ENCODE assay signal across 1 cellular context in the genomic region with DNA sequence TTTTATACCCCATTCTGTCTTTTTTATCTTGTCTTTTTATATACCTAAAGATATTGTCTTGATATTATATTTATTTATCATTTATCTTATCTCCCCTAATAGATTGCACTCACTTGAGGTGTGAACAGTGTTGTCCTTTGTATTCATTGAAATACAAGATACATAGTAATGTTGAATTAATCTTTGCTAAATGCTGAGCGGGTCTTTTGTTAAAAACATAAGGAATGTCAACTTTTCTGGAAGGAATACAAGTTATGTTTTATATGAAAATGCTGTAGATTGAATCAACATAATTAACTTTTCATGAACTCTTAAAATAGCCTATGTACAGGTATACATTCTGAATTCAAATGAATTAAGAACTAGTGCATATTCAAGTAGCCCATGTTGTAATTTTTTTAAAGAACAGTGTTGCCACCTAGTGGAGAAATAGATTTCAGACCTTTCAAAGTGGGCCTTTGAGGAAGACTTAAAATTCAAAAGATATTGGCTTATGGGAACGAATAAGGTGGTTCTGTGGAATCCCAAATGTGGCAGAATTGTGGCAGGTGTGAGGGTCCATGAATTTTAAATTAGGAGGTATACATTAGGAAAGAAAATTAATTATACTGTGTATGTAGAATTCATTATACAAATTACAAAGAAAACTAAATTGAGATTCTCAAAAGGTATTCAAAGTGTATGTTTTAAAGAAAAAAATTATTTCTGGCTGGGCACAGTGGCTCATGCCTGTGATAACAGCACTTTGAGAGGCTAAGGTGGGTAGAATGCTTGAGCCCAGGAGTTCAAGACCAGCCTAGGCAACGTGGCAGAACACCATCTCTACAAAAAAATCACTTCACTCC.
TF ChIP-seq lines count a peak whose summit lies in the region.

No MANE protein-coding gene starts in this region.

TF ChIP-seq in GM12878, 131 proteins besides CTCF, POLR2A, EP300 and RAD21:
- no peak for TF ChIP-seq ESRRA (IDR thresholded peaks at IDR 0.05; ENCODE audit: low read length)
- TF ChIP-seq RAD51 (IDR thresholded peaks at IDR 0.05): no peak
- no peak for TF ChIP-seq POLR2AphosphoS5 (IDR thresholded peaks at IDR 0.05; ENCODE audit: low read length)
- TF ChIP-seq SMC3 (IDR thresholded peaks at IDR 0.05; ENCODE audit: borderline replicate concordance, low read length): peak; percentile 45; the same call in 1 of the 2 replicates
- no peak for TF ChIP-seq KDM1A (IDR thresholded peaks at IDR 0.05; ENCODE audit: borderline replicate concordance)
- no peak for TF ChIP-seq CBX3 (IDR thresholded peaks at IDR 0.05; ENCODE audit: borderline replicate concordance, low read depth)
- TF ChIP-seq TARDBP (IDR thresholded peaks at IDR 0.05; ENCODE audit: borderline replicate concordance): no peak
- TF ChIP-seq CREB1 (IDR thresholded peaks at IDR 0.05; ENCODE audit: low read depth): no peak
